In genomic region chr11:1827095-1827797, GRCh38 we compare ENCODE assay signal across 1 cellular context.
TF ChIP-seq lines count a peak whose summit lies in the region.

No MANE protein-coding gene starts in this region.

TF ChIP-seq in HepG2, 621 proteins besides CTCF, POLR2A, EP300 and RAD21 (continued from another document and continues in another):
- peak; percentile 78 for TF ChIP-seq SKIL (CRISPR knock-in tag; IDR thresholded peaks at IDR 0.05; ENCODE audit: borderline replicate concordance)
- peak; percentile 68; the same call in 1 of the 2 replicates for TF ChIP-seq ZNF292 (CRISPR knock-in tag; IDR thresholded peaks at IDR 0.05; ENCODE audit: borderline replicate concordance, low read depth)
- peak; percentile 79; the same call in 1 of the 2 replicates for TF ChIP-seq SNAPC2 (CRISPR knock-in tag; IDR thresholded peaks at IDR 0.05)
- TF ChIP-seq KDM5B (CRISPR knock-in tag; IDR thresholded peaks at IDR 0.05; ENCODE audit: borderline replicate concordance), result peak; percentile 70
- 0 out of 2 replicates have a peak, but pooled peaks have one; percentile 39 for TF ChIP-seq SOX5 (CRISPR knock-in tag; IDR thresholded peaks at IDR 0.05; ENCODE audit: borderline replicate concordance)
- TF ChIP-seq, protein P1, sequence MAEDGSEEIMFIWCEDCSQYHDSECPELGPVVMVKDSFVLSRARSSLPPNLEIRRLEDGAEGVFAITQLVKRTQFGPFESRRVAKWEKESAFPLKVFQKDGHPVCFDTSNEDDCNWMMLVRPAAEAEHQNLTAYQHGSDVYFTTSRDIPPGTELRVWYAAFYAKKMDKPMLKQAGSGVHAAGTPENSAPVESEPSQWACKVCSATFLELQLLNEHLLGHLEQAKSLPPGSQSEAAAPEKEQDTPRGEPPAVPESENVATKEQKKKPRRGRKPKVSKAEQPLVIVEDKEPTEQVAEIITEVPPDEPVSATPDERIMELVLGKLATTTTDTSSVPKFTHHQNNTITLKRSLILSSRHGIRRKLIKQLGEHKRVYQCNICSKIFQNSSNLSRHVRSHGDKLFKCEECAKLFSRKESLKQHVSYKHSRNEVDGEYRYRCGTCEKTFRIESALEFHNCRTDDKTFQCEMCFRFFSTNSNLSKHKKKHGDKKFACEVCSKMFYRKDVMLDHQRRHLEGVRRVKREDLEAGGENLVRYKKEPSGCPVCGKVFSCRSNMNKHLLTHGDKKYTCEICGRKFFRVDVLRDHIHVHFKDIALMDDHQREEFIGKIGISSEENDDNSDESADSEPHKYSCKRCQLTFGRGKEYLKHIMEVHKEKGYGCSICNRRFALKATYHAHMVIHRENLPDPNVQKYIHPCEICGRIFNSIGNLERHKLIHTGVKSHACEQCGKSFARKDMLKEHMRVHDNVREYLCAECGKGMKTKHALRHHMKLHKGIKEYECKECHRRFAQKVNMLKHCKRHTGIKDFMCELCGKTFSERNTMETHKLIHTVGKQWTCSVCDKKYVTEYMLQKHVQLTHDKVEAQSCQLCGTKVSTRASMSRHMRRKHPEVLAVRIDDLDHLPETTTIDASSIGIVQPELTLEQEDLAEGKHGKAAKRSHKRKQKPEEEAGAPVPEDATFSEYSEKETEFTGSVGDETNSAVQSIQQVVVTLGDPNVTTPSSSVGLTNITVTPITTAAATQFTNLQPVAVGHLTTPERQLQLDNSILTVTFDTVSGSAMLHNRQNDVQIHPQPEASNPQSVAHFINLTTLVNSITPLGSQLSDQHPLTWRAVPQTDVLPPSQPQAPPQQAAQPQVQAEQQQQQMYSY (CRISPR knock-in tag; IDR thresholded peaks at IDR 0.05), result no peak
- TF ChIP-seq ZNF562 (CRISPR knock-in tag; IDR thresholded peaks at IDR 0.05; ENCODE audit: borderline replicate concordance), result no peak
- peak; percentile 66; the same call in 1 of the 2 replicates for TF ChIP-seq TARDBP (CRISPR knock-in tag; IDR thresholded peaks at IDR 0.05)
- TF ChIP-seq DPF2 (CRISPR knock-in tag; IDR thresholded peaks at IDR 0.05; ENCODE audit: borderline replicate concordance, low read depth), result peak; percentile 22; the same call in 1 of the 2 replicates
- TF ChIP-seq SP2 (CRISPR knock-in tag; IDR thresholded peaks at IDR 0.05), result no peak
- TF ChIP-seq THAP7 (CRISPR knock-in tag; IDR thresholded peaks at IDR 0.05), result no peak
- peak; percentile 62 for TF ChIP-seq KDM2A (CRISPR knock-in tag; IDR thresholded peaks at IDR 0.05; ENCODE audit: borderline replicate concordance, low read depth)
- TF ChIP-seq ZNF263 (CRISPR knock-in tag; IDR thresholded peaks at IDR 0.05), result no peak
- peak; percentile 53; the same call in 1 of the 2 replicates for TF ChIP-seq SP4 (CRISPR knock-in tag; IDR thresholded peaks at IDR 0.05)
- TF ChIP-seq ERF (CRISPR knock-in tag; IDR thresholded peaks at IDR 0.05), result peak; percentile 15; the same call in 1 of the 2 replicates
- TF ChIP-seq ZNF883 (CRISPR knock-in tag; IDR thresholded peaks at IDR 0.05; ENCODE audit: not compliant biosample characterization), result peak; percentile 56
- no peak for TF ChIP-seq FOXA1 (IDR thresholded peaks at IDR 0.05)
- no peak for TF ChIP-seq FOXA1 (CRISPR knock-in tag; IDR thresholded peaks at IDR 0.05)
- 0 out of 2 replicates have a peak, but pooled peaks have one; percentile 76 for TF ChIP-seq BRD4 (CRISPR knock-in tag; IDR thresholded peaks at IDR 0.05)
- no peak for TF ChIP-seq KLF12 (CRISPR knock-in tag; IDR thresholded peaks at IDR 0.05; ENCODE audit: borderline replicate concordance)
- TF ChIP-seq HOXA3 (CRISPR knock-in tag; IDR thresholded peaks at IDR 0.05), result peak; percentile 61
- peak; percentile 91 for TF ChIP-seq ZNF768 (CRISPR knock-in tag; IDR thresholded peaks at IDR 0.05)
- TF ChIP-seq ZNF776 (CRISPR knock-in tag; IDR thresholded peaks at IDR 0.05), result peak; percentile 74; the same call in 1 of the 2 replicates
- TF ChIP-seq, protein P2, sequence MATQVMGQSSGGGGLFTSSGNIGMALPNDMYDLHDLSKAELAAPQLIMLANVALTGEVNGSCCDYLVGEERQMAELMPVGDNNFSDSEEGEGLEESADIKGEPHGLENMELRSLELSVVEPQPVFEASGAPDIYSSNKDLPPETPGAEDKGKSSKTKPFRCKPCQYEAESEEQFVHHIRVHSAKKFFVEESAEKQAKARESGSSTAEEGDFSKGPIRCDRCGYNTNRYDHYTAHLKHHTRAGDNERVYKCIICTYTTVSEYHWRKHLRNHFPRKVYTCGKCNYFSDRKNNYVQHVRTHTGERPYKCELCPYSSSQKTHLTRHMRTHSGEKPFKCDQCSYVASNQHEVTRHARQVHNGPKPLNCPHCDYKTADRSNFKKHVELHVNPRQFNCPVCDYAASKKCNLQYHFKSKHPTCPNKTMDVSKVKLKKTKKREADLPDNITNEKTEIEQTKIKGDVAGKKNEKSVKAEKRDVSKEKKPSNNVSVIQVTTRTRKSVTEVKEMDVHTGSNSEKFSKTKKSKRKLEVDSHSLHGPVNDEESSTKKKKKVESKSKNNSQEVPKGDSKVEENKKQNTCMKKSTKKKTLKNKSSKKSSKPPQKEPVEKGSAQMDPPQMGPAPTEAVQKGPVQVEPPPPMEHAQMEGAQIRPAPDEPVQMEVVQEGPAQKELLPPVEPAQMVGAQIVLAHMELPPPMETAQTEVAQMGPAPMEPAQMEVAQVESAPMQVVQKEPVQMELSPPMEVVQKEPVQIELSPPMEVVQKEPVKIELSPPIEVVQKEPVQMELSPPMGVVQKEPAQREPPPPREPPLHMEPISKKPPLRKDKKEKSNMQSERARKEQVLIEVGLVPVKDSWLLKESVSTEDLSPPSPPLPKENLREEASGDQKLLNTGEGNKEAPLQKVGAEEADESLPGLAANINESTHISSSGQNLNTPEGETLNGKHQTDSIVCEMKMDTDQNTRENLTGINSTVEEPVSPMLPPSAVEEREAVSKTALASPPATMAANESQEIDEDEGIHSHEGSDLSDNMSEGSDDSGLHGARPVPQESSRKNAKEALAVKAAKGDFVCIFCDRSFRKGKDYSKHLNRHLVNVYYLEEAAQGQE (IDR thresholded peaks at IDR 0.05; ENCODE audit: borderline replicate concordance in 1 of 2, low read depth in 1 of 2, low read length in 2 of 2), result no peak
- TF ChIP-seq MEIS1 (CRISPR knock-in tag; IDR thresholded peaks at IDR 0.05; ENCODE audit: borderline replicate concordance), result no peak
- no peak for TF ChIP-seq HNRNPLL (IDR thresholded peaks at IDR 0.05; ENCODE audit: low read depth, low read length, poor library complexity, severe bottlenecking)
- no peak for TF ChIP-seq E2F5 (CRISPR knock-in tag; conservative IDR thresholded peaks at IDR 0.05)
- TF ChIP-seq PAF1 (CRISPR knock-in tag; IDR thresholded peaks at IDR 0.05), result no peak
- TF ChIP-seq ZNF431 (CRISPR knock-in tag; IDR thresholded peaks at IDR 0.05; ENCODE audit: borderline replicate concordance, low read depth), result no peak
- TF ChIP-seq IRF9 (CRISPR knock-in tag; IDR thresholded peaks at IDR 0.05; ENCODE audit: borderline replicate concordance), result no peak; the same call in 1 of the 2 replicates
- TF ChIP-seq ZNF10 (CRISPR knock-in tag; IDR thresholded peaks at IDR 0.05; ENCODE audit: borderline replicate concordance, low read depth), result no peak
- TF ChIP-seq TSC22D2 (CRISPR knock-in tag; IDR thresholded peaks at IDR 0.05; ENCODE audit: borderline replicate concordance), result no peak
- peak; percentile 98 for TF ChIP-seq TEAD3 (CRISPR knock-in tag; optimal IDR thresholded peaks at IDR 0.05; ENCODE audit: borderline replicate concordance)
- TF ChIP-seq, protein P3, sequence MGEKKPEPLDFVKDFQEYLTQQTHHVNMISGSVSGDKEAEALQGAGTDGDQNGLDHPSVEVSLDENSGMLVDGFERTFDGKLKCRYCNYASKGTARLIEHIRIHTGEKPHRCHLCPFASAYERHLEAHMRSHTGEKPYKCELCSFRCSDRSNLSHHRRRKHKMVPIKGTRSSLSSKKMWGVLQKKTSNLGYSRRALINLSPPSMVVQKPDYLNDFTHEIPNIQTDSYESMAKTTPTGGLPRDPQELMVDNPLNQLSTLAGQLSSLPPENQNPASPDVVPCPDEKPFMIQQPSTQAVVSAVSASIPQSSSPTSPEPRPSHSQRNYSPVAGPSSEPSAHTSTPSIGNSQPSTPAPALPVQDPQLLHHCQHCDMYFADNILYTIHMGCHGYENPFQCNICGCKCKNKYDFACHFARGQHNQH (CRISPR knock-in tag; IDR thresholded peaks at IDR 0.05), result peak; percentile 19; the same call in 1 of the 2 replicates
- peak; percentile 42; the same call in 1 of the 2 replicates for TF ChIP-seq ZNF564 (CRISPR knock-in tag; IDR thresholded peaks at IDR 0.05)
- peak; percentile 39; the same call in 1 of the 2 replicates for TF ChIP-seq ZNF761 (CRISPR knock-in tag; conservative IDR thresholded peaks at IDR 0.05)
- peak; percentile 23; the same call in 1 of the 2 replicates for TF ChIP-seq SAP130 (CRISPR knock-in tag; IDR thresholded peaks at IDR 0.05; ENCODE audit: low read depth)
- TF ChIP-seq AFF4 (CRISPR knock-in tag; IDR thresholded peaks at IDR 0.05), result no peak
- no peak for TF ChIP-seq ZNF766 (CRISPR knock-in tag; IDR thresholded peaks at IDR 0.05; ENCODE audit: borderline replicate concordance)
- 0 out of 2 replicates have a peak, but pooled peaks have one; percentile 34 for TF ChIP-seq ZNF343 (CRISPR knock-in tag; IDR thresholded peaks at IDR 0.05)
- no peak for TF ChIP-seq HOXA5 (CRISPR knock-in tag; IDR thresholded peaks at IDR 0.05)
- TF ChIP-seq ZNF143 (CRISPR knock-in tag; IDR thresholded peaks at IDR 0.05), result no peak
- no peak for TF ChIP-seq ZNF672 (CRISPR knock-in tag; IDR thresholded peaks at IDR 0.05)
- peak; percentile 59; the same call in 1 of the 2 replicates for TF ChIP-seq TMF1 (CRISPR knock-in tag; IDR thresholded peaks at IDR 0.05; ENCODE audit: low read depth)
- 0 out of 2 replicates have a peak, but pooled peaks have one; percentile 41 for TF ChIP-seq NFKB2 (CRISPR knock-in tag; IDR thresholded peaks at IDR 0.05; ENCODE audit: borderline replicate concordance)
- no peak for TF ChIP-seq ZMYM4 (CRISPR knock-in tag; IDR thresholded peaks at IDR 0.05)
- no peak for TF ChIP-seq FOXO1 (CRISPR knock-in tag; IDR thresholded peaks at IDR 0.05)
- no peak for TF ChIP-seq IRF1 (CRISPR knock-in tag; IDR thresholded peaks at IDR 0.05; ENCODE audit: low read depth)
